11 cellular contexts compared by ENCODE assay signal in the genomic region with DNA sequence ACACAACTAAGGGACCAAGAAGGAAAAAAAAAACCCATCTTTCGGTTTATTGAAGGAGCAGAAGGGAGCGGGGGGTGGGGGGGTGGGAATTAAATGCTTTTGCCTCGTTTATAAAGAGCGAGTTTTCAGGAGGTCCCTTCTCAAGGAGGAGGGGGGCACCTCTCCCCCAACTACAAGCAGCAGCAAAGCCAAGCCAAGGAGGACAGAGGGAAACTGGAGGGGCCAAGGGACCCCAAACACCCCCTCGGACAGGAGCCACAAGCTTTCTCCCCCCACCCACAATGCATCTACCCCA. TPM values are rescaled to one million over a fixed set of nuclear protein-coding genes. Genes with fewer than 3 reads are reported as not detected.
DNase-seq lines count a peak whose midpoint lies in the region; ATAC-seq, FAIRE-seq and TF ChIP-seq lines count a peak whose summit lies in the region.
"Had no signal": no experiment of that assay in that cellular context is flagged by ENCODE, and none has a peak within 500 bp of the region (broad histone marks: within the 10 kb centered on the region; RNA-seq: fewer than 3 reads in every experiment).

No MANE protein-coding gene starts in this region.

- in situ Hi-C loops in mammary epithelial cell (cut with MboI; ENCODE audit: low sequenced_read_pairs in 2 of 2): no loop called here

- H3K4me2 ChIP-seq in mammary epithelial cell (ENCODE audit: insufficient read depth, low read depth, low read length) (peak overlapping the region; percentile 90), neural cell (ENCODE audit: low read length) (no peak overlapping the region)

- no peaks in the 10 kb centered on the region for H3K36me3 ChIP-seq in CD4-positive, alpha-beta memory T cell (ENCODE audit: insufficient read depth, low read length)
- H3K36me3 ChIP-seq in NT2/D1 (ENCODE audit: insufficient read depth, insufficient read length, low read length) (peaks cover 15% of the 10 kb centered on the region), mammary epithelial cell (ENCODE audit: insufficient read depth, low read length) (no peaks in the 10 kb centered on the region), neural cell (ENCODE audit: insufficient read depth, low read length) (no peaks in the 10 kb centered on the region), thyroid gland (peaks cover 5 to 9% of the 10 kb centered on the region in 2 donors), small intestine (ENCODE audit: control insufficient read depth in 2 of 2, insufficient read depth in 2 of 2, low read length in 2 of 2) (peaks cover 0 to 3% of the 10 kb centered on the region in 2 donors)

- ATAC-seq in HG02571 (IDR thresholded peaks at IDR 0.05; ENCODE audit: unreplicated experiment) (no peak), HG03039 (IDR thresholded peaks at IDR 0.05; ENCODE audit: unreplicated experiment) (no peak)
- ATAC-seq: sciatic nerve had no signal

- peaks cover 4 to 13% of the 10 kb centered on the region in 2 donors for H3K36me3 Mint-ChIP-seq in CD4-positive, alpha-beta memory T cell

- peak overlapping the region; percentile 16 to 93 (median 83) for H3K27ac Mint-ChIP-seq in CD4-positive, alpha-beta memory T cell

- H4K20me1 ChIP-seq in mammary epithelial cell (ENCODE audit: insufficient read depth, low read length): no peaks in the 10 kb centered on the region
- H4K20me1 ChIP-seq in neural cell (ENCODE audit: insufficient read depth): peaks cover 10% of the 10 kb centered on the region

- no TSS peak for BruUV-seq in mammary epithelial cell (replicated peaks; lab: Mats Ljungman, UMichigan)

- no peaks in the 10 kb centered on the region for H3K9me3 Mint-ChIP-seq in CD4-positive, alpha-beta memory T cell

- no peak overlapping the region for H3K4me3 ChIP-seq in CD4-positive, alpha-beta memory T cell (ENCODE audit: low read length in 2 of 2)
- H3K4me3 ChIP-seq in NT2/D1 (ENCODE audit: insufficient read length, low read depth): no peak overlapping the region
- peak overlapping the region; percentile 3 to 28 (median 7) for H3K4me3 ChIP-seq in mammary epithelial cell (replicated peaks in 1 of 3; ENCODE audit: insufficient read depth in 1 of 3, low read depth in 2 of 3, low read length in 3 of 3)
- peak overlapping the region; percentile 53 for H3K4me3 ChIP-seq in neural cell (ENCODE audit: low read length)
- no peak overlapping the region for H3K4me3 ChIP-seq in thyroid gland (replicated peaks in 1 of 3)
- peak overlapping the region in 1 of 2 donors; percentile 71 for H3K4me3 ChIP-seq in small intestine (ENCODE audit: low read depth in 1 of 2, low read length in 2 of 2)

- TF ChIP-seq EP300 in neural cell (conservative IDR thresholded peaks at IDR 0.05; ENCODE audit: poor library complexity, severe bottlenecking): no peak

- peak overlapping the region; percentile 50 for H3K9ac ChIP-seq in NT2/D1 (ENCODE audit: insufficient read length, low read depth)
- H3K9ac ChIP-seq in mammary epithelial cell (ENCODE audit: insufficient read depth, low read length): no peak overlapping the region
- no peak overlapping the region for H3K9ac ChIP-seq in neural cell (ENCODE audit: low read length)

- WGBS in mammary epithelial cell (ENCODE audit: low coverage, missing lambda C conversion rate): 0% methylated on average over 4 of the region's 5 CpGs
- 27 to 36% methylated on average over 5 of the region's 5 CpGs for WGBS in thyroid gland, 2 donors
- WGBS in small intestine, 3 donors: 2 to 21% (median 14%) methylated on average over 3 to 5 of the region's 5 CpGs

- TF ChIP-seq RAD21 in neural cell (conservative IDR thresholded peaks at IDR 0.05): no peak

- H3K4me3 Mint-ChIP-seq in CD4-positive, alpha-beta memory T cell: peak overlapping the region; percentile 56 to 88 (median 81)

- H3K9me2 ChIP-seq in neural cell (ENCODE audit: insufficient read depth, low read length): no peaks in the 10 kb centered on the region

- intact Hi-C loops in CD4-positive, alpha-beta memory T cell (cut with micrococcal nuclease): loop anchor here (1.0 kb wide), 1 partner anchor 66 kb away; no protein-coding TSS in a partner anchor
- intact Hi-C loops in mammary epithelial cell (cut with micrococcal nuclease): loop anchor here (1.0 to 10.0 kb wide), 3 partner anchors 66 to 191 kb away; no protein-coding TSS in a partner anchor
- intact Hi-C loops in thyroid gland (cut with DNase I): loop anchor here (5.0 kb wide), 1 partner anchor 66 kb away; the partner anchor contains the start of gene RSPH6A

- peaks cover 40% of the 10 kb centered on the region for H3K4me1 ChIP-seq in CD4-positive, alpha-beta memory T cell (ENCODE audit: insufficient read depth, low read length)
- H3K4me1 ChIP-seq in NT2/D1 (ENCODE audit: insufficient read depth, insufficient read length): peaks cover 16% of the 10 kb centered on the region
- peaks cover 32% of the 10 kb centered on the region for H3K4me1 ChIP-seq in mammary epithelial cell (ENCODE audit: insufficient read depth, low read length)
- peaks cover 31 to 34% of the 10 kb centered on the region in 2 donors for H3K4me1 ChIP-seq in thyroid gland
- peaks cover 2 to 6% of the 10 kb centered on the region in 2 donors for H3K4me1 ChIP-seq in small intestine (ENCODE audit: control insufficient read depth in 2 of 2, insufficient read depth in 1 of 2, low read depth in 1 of 2, low read length in 1 of 2)

- CTCF ChIA-PET in CD4-positive, alpha-beta memory T cell (lab: Charles Lee; ENCODE audit: partially characterized antibody): interaction anchor here (1.1 to 4.2 kb wide), 4 partner anchors 19 to 134 kb away, joined by 4 to 38 read pairs (median 16); partner anchors contain the start of genes FOXA3, MYPOP and SYMPK
- CTCF ChIA-PET in mammary epithelial cell (lab: Charles Lee; ENCODE audit: low non-redundant PET): no interaction called here

- no peaks in the 10 kb centered on the region for H3F3A ChIP-seq in neural cell (ENCODE audit: insufficient read depth, low read length, poor library complexity, severe bottlenecking)

- H2AFZ ChIP-seq in mammary epithelial cell (ENCODE audit: low read depth, low read length) (no peak overlapping the region), neural cell (ENCODE audit: low read depth, low read length) (no peak overlapping the region)

- no peak for FAIRE-seq in small intestine (lab: Jason Lieb, UNC)

- no peaks in the 10 kb centered on the region for H3K9me3 ChIP-seq in CD4-positive, alpha-beta memory T cell (ENCODE audit: control insufficient read depth in 1 of 2, low read length in 2 of 2)
- H3K9me3 ChIP-seq in NT2/D1 (ENCODE audit: insufficient read depth, low read length) (no peaks in the 10 kb centered on the region; the same call in 1 of the 2 replicates), mammary epithelial cell (replicated peaks; ENCODE audit: insufficient read depth, low read length) (no peaks in the 10 kb centered on the region), neural cell (ENCODE audit: low read length) (no peaks in the 10 kb centered on the region), thyroid gland (no peaks in the 10 kb centered on the region), small intestine (ENCODE audit: control insufficient read depth, low read depth) (no peaks in the 10 kb centered on the region)

- H3K79me2 ChIP-seq in mammary epithelial cell (ENCODE audit: insufficient read depth, low read length) (peaks cover 20% of the 10 kb centered on the region), neural cell (replicated peaks; ENCODE audit: insufficient read depth, low read length) (peaks cover 5% of the 10 kb centered on the region)

- peaks cover 1 to 3% of the 10 kb centered on the region in 2 donors for H3K27me3 Mint-ChIP-seq in CD4-positive, alpha-beta memory T cell

- POLR2A ChIA-PET in CD4-positive, alpha-beta memory T cell (lab: Charles Lee; ENCODE audit: partially characterized antibody): interaction anchor here (1.1 to 3.2 kb wide), 5 partner anchors 18 to 114 kb away, joined by 3 to 17 read pairs (median 9); partner anchors contain the start of genes CCDC61, FOXA3, MYPOP and SYMPK

- dilution Hi-C loops in mammary epithelial cell (cut with HindIII; ENCODE audit: low sequenced_read_pairs): no loop called here

- no peak for DNase-seq in CD4-positive, alpha-beta memory T cell
- no peak for DNase-seq in NT2/D1 (ENCODE audit: low read depth, low spot score)
- no peak for DNase-seq in mammary epithelial cell
- no peak for DNase-seq in thyroid gland
- DNase-seq in small intestine: no peak

- peaks cover 12 to 39% (median 25%) of the 10 kb centered on the region in 4 donors for H3K4me1 Mint-ChIP-seq in CD4-positive, alpha-beta memory T cell

- H3K27ac ChIP-seq in CD4-positive, alpha-beta memory T cell (ENCODE audit: low read depth, low read length): no peak overlapping the region
- H3K27ac ChIP-seq in mammary epithelial cell (ENCODE audit: insufficient read depth, low read depth, low read length): no peak overlapping the region
- no peak overlapping the region for H3K27ac ChIP-seq in neural cell (ENCODE audit: low read length)
- no peak overlapping the region for H3K27ac ChIP-seq in thyroid gland
- H3K27ac ChIP-seq in small intestine (ENCODE audit: low read depth in 1 of 2, low read length in 1 of 2): no peak overlapping the region

- TF ChIP-seq POLR2A in thyroid gland (IDR thresholded peaks at IDR 0.05): no peak

- TF ChIP-seq CTCF in mammary epithelial cell (conservative IDR thresholded peaks at IDR 0.05 in 1 of 2, IDR thresholded peaks at IDR 0.05 in 1 of 2; ENCODE audit: extremely low read depth in 1 of 2, insufficient read depth in 1 of 2, low read depth in 1 of 2, low read length in 2 of 2) (no peak), neural cell (IDR thresholded peaks at IDR 0.05; ENCODE audit: poor library complexity, severe bottlenecking) (no peak), thyroid gland (IDR thresholded peaks at IDR 0.05) (no peak)

- H3K27me3 ChIP-seq in CD4-positive, alpha-beta memory T cell (ENCODE audit: insufficient read depth, low read length): no peaks in the 10 kb centered on the region
- H3K27me3 ChIP-seq in NT2/D1 (ENCODE audit: insufficient read depth, insufficient read length): no peaks in the 10 kb centered on the region
- H3K27me3 ChIP-seq in mammary epithelial cell (ENCODE audit: insufficient read depth, low read length): no peaks in the 10 kb centered on the region
- H3K27me3 ChIP-seq in neural cell (ENCODE audit: insufficient read depth, low read depth, low read length): no peaks in the 10 kb centered on the region
- H3K27me3 ChIP-seq in thyroid gland: no peaks in the 10 kb centered on the region
- H3K27me3 ChIP-seq in small intestine (ENCODE audit: control insufficient read depth in 2 of 2, insufficient read depth in 2 of 2, low read length in 2 of 2): no peaks in the 10 kb centered on the region

RNA-seq across cellular contexts. Expression of gene IRF2BP1, which starts 2.4 kb away (rescaled TPM):
- total RNA-seq in CD4-positive, alpha-beta memory T cell: 10 to 100 TPM; 33.7 to 35.8 TPM
- polyA plus RNA-seq in CD4-positive, alpha-beta memory T cell: 1 to 10 TPM; 2.4 to 8.2 TPM
- 10 to 100 TPM; 15.9 to 28.0 TPM for total RNA-seq in mammary epithelial cell
- polyA plus RNA-seq in mammary epithelial cell: 5.7 TPM
- 6.1 TPM for polyA minus RNA-seq in mammary epithelial cell
- polyA plus RNA-seq in neural cell: 26.9 and 27.6 TPM in 2 replicates
- 39.1 and 45.5 TPM in 2 replicates for polyA minus RNA-seq in neural cell
- total RNA-seq in thyroid gland: 10 to 100 TPM; 25.9 to 47.0 (median 36.1) TPM
- polyA plus RNA-seq in small intestine: 10 to 100 TPM; 14.5 to 16.7 (median 14.6) TPM

RNA-seq across cellular contexts. Expression of gene MYPOP, which starts 18.9 kb away (rescaled TPM):
- 10 to 100 TPM; 12.9 to 15.1 TPM for total RNA-seq in CD4-positive, alpha-beta memory T cell
- under 1 TPM; 0.10 to 0.87 TPM for polyA plus RNA-seq in CD4-positive, alpha-beta memory T cell
- total RNA-seq in mammary epithelial cell (1 to 10 TPM; 1.8 to 8.9 TPM), thyroid gland (1 to 10 TPM; 1.8 to 4.3 (median 3.0) TPM)
- polyA plus RNA-seq in mammary epithelial cell (1.4 TPM), neural cell (0.90 and 2.3 TPM in 2 replicates), small intestine (10 to 100 TPM in 1 of 3 donors, 1 to 10 TPM in 2; 4.8 to 10.7 (median 7.3) TPM)
- polyA minus RNA-seq in mammary epithelial cell (1.8 TPM), neural cell (2.9 and 3.0 TPM in 2 replicates)

RNA-seq across cellular contexts. Expression of gene FOXA3, which starts 19.4 kb away (rescaled TPM):
- not detected for total RNA-seq in CD4-positive, alpha-beta memory T cell
- polyA plus RNA-seq in CD4-positive, alpha-beta memory T cell: not detected
- total RNA-seq in mammary epithelial cell (not detected), thyroid gland (not detected)
- polyA plus RNA-seq in mammary epithelial cell (not detected), neural cell (not detected in 2 replicates), small intestine (10 to 100 TPM; 15.7 to 24.8 (median 21.5) TPM)
- polyA minus RNA-seq in mammary epithelial cell (not detected), neural cell (not detected in 2 replicates)
- total RNA-seq: Right ventricle myocardium superior, sciatic nerve had no signal
- polyA plus RNA-seq: keratinocyte had no signal

RNA-seq across cellular contexts. Expression of gene SYMPK, which starts 20.6 kb away (rescaled TPM):
- 10 to 100 TPM; 93.9 to 98.2 TPM for total RNA-seq in CD4-positive, alpha-beta memory T cell
- 10 to 100 TPM in 1 of 2 donors, 1 to 10 TPM in 1; 6.0 to 17.5 TPM for polyA plus RNA-seq in CD4-positive, alpha-beta memory T cell
- total RNA-seq in mammary epithelial cell: 10 to 100 TPM; 32.3 to 81.6 TPM
- polyA plus RNA-seq in mammary epithelial cell: 56.2 TPM
- 163 TPM for polyA minus RNA-seq in mammary epithelial cell
- 22.2 and 33.9 TPM in 2 replicates for polyA plus RNA-seq in neural cell
- polyA minus RNA-seq in neural cell: 35.5 and 41.9 TPM in 2 replicates
- total RNA-seq in thyroid gland: 10 to 100 TPM; 32.4 to 56.8 (median 38.7) TPM
- 100 to 1,000 TPM in 1 of 3 donors, 10 to 100 TPM in 2; 68.1 to 106 (median 76.7) TPM for polyA plus RNA-seq in small intestine

RNA-seq across cellular contexts. Expression of gene NANOS2, which starts 31.0 kb away (rescaled TPM):
- total RNA-seq in CD4-positive, alpha-beta memory T cell: not detected
- polyA plus RNA-seq in CD4-positive, alpha-beta memory T cell: not detected
- total RNA-seq in mammary epithelial cell (not detected), thyroid gland (not detected)
- polyA plus RNA-seq in mammary epithelial cell (not detected), neural cell (0.18 and 0.64 TPM in 2 replicates), small intestine (not detected)
- polyA minus RNA-seq in mammary epithelial cell (not detected), neural cell (not detected in 2 replicates)
- total RNA-seq: Right ventricle myocardium superior, sciatic nerve had no signal
- polyA plus RNA-seq: keratinocyte had no signal

Comparison
In these comparisons a context has a peak if more than half of its experiments do, and no peak if none do; other contexts are left out.
1. H3K4me3 ChIP-seq: peak in mammary epithelial cell (3 of 3) and neural cell (single experiment); none in CD4-positive, alpha-beta memory T cell (0 of 2), NT2/D1 (single experiment) and thyroid gland (0 of 3).
2. RNA of gene FOXA3, which starts 19.4 kb away (polyA plus RNA-seq): 15.7 to 24.8 TPM in small intestine; not detected in CD4-positive, alpha-beta memory T cell, not detected in mammary epithelial cell (single experiment) and not detected in neural cell; every median in the first group is over 10 times any median in the second.